Comparison of ENCODE assay signal across 8 cellular contexts in the genomic region with DNA sequence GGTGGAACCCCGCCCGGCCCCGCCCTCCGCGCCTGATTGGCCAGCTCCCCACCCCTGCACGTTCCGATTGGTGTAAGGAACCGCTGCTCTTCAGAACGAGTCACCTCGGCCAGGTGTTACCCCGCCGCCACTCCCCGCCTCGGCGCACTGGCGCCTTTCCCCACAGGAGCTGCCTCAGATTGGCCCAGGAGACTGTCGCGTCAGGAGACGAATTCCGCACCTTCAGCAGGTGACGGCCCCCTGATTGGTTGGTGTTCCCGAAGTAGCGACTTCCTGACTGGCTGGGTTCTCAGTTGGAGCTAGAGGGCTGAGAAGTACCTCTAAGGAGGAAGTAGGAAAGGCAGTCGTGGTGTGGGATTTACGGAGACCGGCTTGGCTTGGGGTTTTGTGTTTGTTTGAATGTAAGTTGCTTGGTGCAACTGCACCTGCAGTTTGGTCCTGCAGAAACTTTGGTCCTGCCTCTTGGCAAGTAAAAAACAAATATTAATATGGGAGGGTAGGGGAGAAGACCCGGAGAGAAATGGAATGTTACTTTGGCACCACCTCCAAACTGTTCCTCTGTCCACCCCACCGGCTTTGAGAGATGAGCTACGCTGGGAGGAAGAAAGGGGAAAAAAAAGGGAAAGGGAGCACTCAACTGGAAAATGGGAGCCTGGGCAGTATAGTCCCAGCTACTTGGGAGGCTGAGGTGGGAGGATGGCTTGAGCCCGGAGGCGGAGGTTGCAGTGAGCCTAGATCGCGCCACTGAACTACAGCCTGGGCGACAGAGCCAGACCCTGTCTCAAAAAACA. TPM values are rescaled to one million over a fixed set of nuclear protein-coding genes. Genes with fewer than 3 reads are reported as not detected.
DNase-seq lines count a peak whose midpoint lies in the region; ATAC-seq, FAIRE-seq and TF ChIP-seq lines count a peak whose summit lies in the region.

No MANE protein-coding gene starts in this region.

- ATAC-seq in HG03432 (IDR thresholded peaks at IDR 0.05; ENCODE audit: unreplicated experiment), result peak; percentile 91
- ATAC-seq in lung (ENCODE audit: insufficient read depth, low FRiP score), result peak; percentile 86

- TF ChIP-seq CTCF in BE2C (IDR thresholded peaks at IDR 0.05; ENCODE audit: low read depth, low read length), result no peak
- TF ChIP-seq CTCF in lung (IDR thresholded peaks at IDR 0.05; ENCODE audit: control extremely low read depth, extremely low read depth), result no peak

- FAIRE-seq in GM19239 (lab: Jason Lieb, UNC), result peak; percentile 95

- H3K9me3 ChIP-seq in BE2C (no peaks in the 10 kb centered on the region), lung (ENCODE audit: control insufficient read depth in 2 of 2, insufficient read depth in 1 of 2, low read length in 1 of 2) (no peaks in the 10 kb centered on the region)

- H3K36me3 ChIP-seq in BE2C (no peaks in the 10 kb centered on the region), lung (ENCODE audit: control insufficient read depth in 2 of 2, insufficient read depth in 2 of 2, low read length in 2 of 2) (no peaks in the 10 kb centered on the region)

- DNase-seq in BE2C (peak; percentile 29), GM19239 (ENCODE audit: insufficient read length, low spot score) (peak; percentile 90), NCI-H69 (lab: John Stamatoyannopoulos, UW) (peak; percentile 99), ecto neural progenitor cell (ENCODE audit: low spot score) (peak; percentile 93), lung (ENCODE audit: low spot score) (peak; percentile 96)
- DNase-seq in activated CD4-positive, alpha-beta T cell treated with anti-CD3 and anti-CD28 coated beads, Interleukin-2, amount 50 U/mL, for 4 hours, result peak; percentile 90
- peak; percentile 63 to 92 (median 75) for DNase-seq in stimulated activated CD4-positive, alpha-beta T cell treated with anti-CD3 and anti-CD28 coated beads, TNF-alpha, amount 100 ng/mL, for 48 hours (ENCODE audit: low read depth in 3 of 3)

- WGBS in lung, 2 donors, result 13 to 14% methylated on average over 34 of the region's 34 CpGs

- H3K27me3 ChIP-seq in BE2C (peaks cover 41% of the 10 kb centered on the region), lung (ENCODE audit: control insufficient read depth, insufficient read depth) (no peaks in the 10 kb centered on the region)

- peak overlapping the region in 1 of 2 donors; percentile 15 for H3K27ac ChIP-seq in lung (ENCODE audit: low read depth in 1 of 2, low read length in 1 of 2)

- H3K4me3 ChIP-seq in BE2C (ENCODE audit: low read depth, low read length) (peak overlapping the region; percentile 33), lung (peak overlapping the region; percentile 49)

- no peaks in the 10 kb centered on the region for H3K4me1 ChIP-seq in BE2C
- H3K4me1 ChIP-seq in lung (ENCODE audit: control insufficient read depth in 2 of 2, insufficient read depth in 2 of 2, low read length in 2 of 2), result peaks cover 0 to 10% of the 10 kb centered on the region in 2 donors

RNA-seq across cellular contexts. Expression of a gene that starts 0.4 kb away (rescaled TPM):
- 0.54 TPM for polyA plus RNA-seq in BE2C (2012; ENCODE audit: insufficient read depth, insufficient read length, low read depth)
- total RNA-seq in lung, result 100 to 1,000 TPM; 174 to 201 TPM
- polyA plus RNA-seq in lung, result 100 to 1,000 TPM in 1 of 2 donors, 10 to 100 TPM in 1; 91.7 to 107 TPM

RNA-seq across cellular contexts. Expression of a gene that starts 17.4 kb away (rescaled TPM):
- polyA plus RNA-seq in BE2C (2012; ENCODE audit: insufficient read depth, insufficient read length, low read depth), result not detected
- total RNA-seq in lung, result 10 to 100 TPM; 43.2 to 67.9 TPM
- 100 to 1,000 TPM in 1 of 2 donors, 10 to 100 TPM in 1; 77.8 to 187 TPM for polyA plus RNA-seq in lung

RNA-seq across cellular contexts. Expression of a gene that starts 24.4 kb away (rescaled TPM):
- polyA plus RNA-seq in BE2C (2012; ENCODE audit: insufficient read depth, insufficient read length, low read depth), result 83.8 TPM
- 10 to 100 TPM; 67.5 to 70.0 TPM for total RNA-seq in lung
- polyA plus RNA-seq in lung, result 10 to 100 TPM; 77.0 to 95.1 TPM

RNA-seq across cellular contexts. Expression of a gene that starts 48.3 kb away (rescaled TPM):
- polyA plus RNA-seq in BE2C (2012; ENCODE audit: insufficient read depth, insufficient read length, low read depth), result 0.56 TPM
- 10 to 100 TPM; 10.5 to 49.5 TPM for total RNA-seq in lung
- polyA plus RNA-seq in lung, result 10 to 100 TPM; 18.1 to 66.3 TPM

Comparison
In these comparisons a context has a peak if more than half of its experiments do, and no peak if none do; other contexts are left out.
1. DNase-seq: peak in every context shown above with its lines; median percentile 99 in NCI-H69; 96 in lung; 93 in ecto neural progenitor cell; 90 in GM19239; 90 in activated CD4-positive, alpha-beta T cell treated with anti-CD3 and anti-CD28 coated beads, Interleukin-2, amount 50 U/mL, for 4 hours; 75 in stimulated activated CD4-positive, alpha-beta T cell treated with anti-CD3 and anti-CD28 coated beads, TNF-alpha, amount 100 ng/mL, for 48 hours; 29 in BE2C.